20 cellular contexts compared by ENCODE assay signal in genomic region chr7:117194445-117194844, GRCh38.
A peak's percentile ranks its signal among the peaks of the same experiment; 100 is the strongest.
DNase-seq lines count a peak whose midpoint lies in the region; FAIRE-seq and TF ChIP-seq lines count a peak whose summit lies in the region.
"Had no signal": no experiment of that assay in that cellular context is flagged by ENCODE, and none has a peak within 500 bp of the region (broad histone marks: within the 10 kb centered on the region; RNA-seq: fewer than 3 reads in every experiment).

No MANE protein-coding gene starts in this region.

- WGBS in tibial nerve, 2 donors, result 77 to 84% methylated on average over 2 of the region's 2 CpGs

- H3K4me1 ChIP-seq in cardiac muscle cell (ENCODE audit: low read depth), result peaks cover 14% of the 10 kb centered on the region
- H3K4me1 ChIP-seq in left ventricle myocardium inferior, result peaks cover 21% of the 10 kb centered on the region
- H3K4me1 ChIP-seq in astrocyte (ENCODE audit: insufficient read depth, low read length), result no peaks in the 10 kb centered on the region
- peaks cover 0 to 7% (median 0%) of the 10 kb centered on the region in 4 donors for H3K4me1 ChIP-seq in tibial nerve
- H3K4me1 ChIP-seq: BLaER1 treated with 17β-estradiol and CSF1 and Interleukin-3, amounts not matched to agents 10 nM and 100 nM had no signal

- no peak for TF ChIP-seq CTCF in cardiac muscle cell (IDR thresholded peaks at IDR 0.05; ENCODE audit: low read depth, low read length)
- TF ChIP-seq CTCF in left ventricle myocardium inferior (IDR thresholded peaks at IDR 0.05; ENCODE audit: borderline replicate concordance), result no peak
- no peak for TF ChIP-seq CTCF in astrocyte (IDR thresholded peaks at IDR 0.05; ENCODE audit: insufficient read depth, low read depth, low read length)
- no peak for TF ChIP-seq CTCF in nephron progenitor cell (IDR thresholded peaks at IDR 0.05)
- TF ChIP-seq CTCF in tibial nerve (IDR thresholded peaks at IDR 0.05), result no peak

- H3K27ac ChIP-seq in cardiac muscle cell (peak overlapping the region; percentile 65), left ventricle myocardium inferior (replicated peaks) (no peak overlapping the region), astrocyte (ENCODE audit: low read depth, low read length) (no peak overlapping the region), tibial nerve (no peak overlapping the region)
- H3K27ac ChIP-seq: BLaER1 treated with 17β-estradiol and CSF1 and Interleukin-3, amounts not matched to agents 10 nM and 100 nM; GM23248 had no signal

- no peaks in the 10 kb centered on the region for H3K27me3 Mint-ChIP-seq in astrocyte (ENCODE audit: low read depth, unreplicated experiment)
- no peaks in the 10 kb centered on the region for H3K27me3 Mint-ChIP-seq in nephron progenitor cell (ENCODE audit: low read depth, poor library complexity)
- H3K27me3 Mint-ChIP-seq: B cell, IgD-negative memory B cell had no signal

- H3K36me3 ChIP-seq in cardiac muscle cell (peaks cover 40% of the 10 kb centered on the region), left ventricle myocardium inferior (peaks cover 15% of the 10 kb centered on the region), astrocyte (ENCODE audit: insufficient read depth, low read length) (peaks cover 2% of the 10 kb centered on the region), tibial nerve (peaks cover 0 to 30% (median 0%) of the 10 kb centered on the region in 3 donors)

- H3K9me3 ChIP-seq in cardiac muscle cell (ENCODE audit: low read depth) (no peaks in the 10 kb centered on the region), left ventricle myocardium inferior (replicated peaks) (no peaks in the 10 kb centered on the region), astrocyte (ENCODE audit: insufficient read depth, low read depth, low read length) (no peaks in the 10 kb centered on the region), tibial nerve (no peaks in the 10 kb centered on the region)

- no peak overlapping the region for H2AFZ ChIP-seq in astrocyte (ENCODE audit: low read depth, low read length)
- H2AFZ ChIP-seq: GM23248 had no signal

- peak overlapping the region; percentile 16 for H3K27ac Mint-ChIP-seq in astrocyte (ENCODE audit: unreplicated experiment)
- H3K27ac Mint-ChIP-seq in nephron progenitor cell, result peak overlapping the region; percentile 11
- H3K27ac Mint-ChIP-seq: B cell; CD8-positive, alpha-beta T cell; IgD-negative memory B cell had no signal

- H3K9me3 Mint-ChIP-seq in astrocyte (ENCODE audit: unreplicated experiment), result no peaks in the 10 kb centered on the region
- no peaks in the 10 kb centered on the region for H3K9me3 Mint-ChIP-seq in nephron progenitor cell
- H3K9me3 Mint-ChIP-seq: CD8-positive, alpha-beta T cell; IgD-negative memory B cell had no signal

- H3K4me2 ChIP-seq in astrocyte (ENCODE audit: low read length), result no peak overlapping the region
- H3K4me2 ChIP-seq: BLaER1 treated with 17β-estradiol and CSF1 and Interleukin-3, amounts not matched to agents 10 nM and 100 nM had no signal

- intact Hi-C loops in left ventricle myocardium inferior (cut with micrococcal nuclease), result no loop called here

- H3K4me3 Mint-ChIP-seq in astrocyte (ENCODE audit: unreplicated experiment) (no peak overlapping the region), nephron progenitor cell (no peak overlapping the region)
- H3K4me3 Mint-ChIP-seq: B cell; CD8-positive, alpha-beta T cell; IgD-negative memory B cell had no signal

- peaks cover 7% of the 10 kb centered on the region for H3K4me1 Mint-ChIP-seq in astrocyte (ENCODE audit: low read depth, unreplicated experiment)
- no peaks in the 10 kb centered on the region for H3K4me1 Mint-ChIP-seq in nephron progenitor cell
- H3K4me1 Mint-ChIP-seq: B cell had no signal

- H3K9ac ChIP-seq in astrocyte (ENCODE audit: low read length), result no peak overlapping the region
- H3K9ac ChIP-seq: BLaER1 treated with 17β-estradiol and CSF1 and Interleukin-3, amounts not matched to agents 10 nM and 100 nM; GM23248 had no signal

- TF ChIP-seq POLR2A in tibial nerve (IDR thresholded peaks at IDR 0.05), result no peak

- no peaks in the 10 kb centered on the region for H3K79me2 ChIP-seq in astrocyte (ENCODE audit: insufficient read depth, low read length)

- H3K36me3 Mint-ChIP-seq in astrocyte (ENCODE audit: low read depth, unreplicated experiment) (peaks cover 18% of the 10 kb centered on the region), nephron progenitor cell (ENCODE audit: low read depth) (peaks cover 4% of the 10 kb centered on the region)

- H3K4me3 ChIP-seq in cardiac muscle cell (no peak overlapping the region), left ventricle myocardium inferior (no peak overlapping the region), astrocyte (ENCODE audit: insufficient read depth, low read depth, low read length) (no peak overlapping the region), tibial nerve (no peak overlapping the region)
- H3K4me3 ChIP-seq: BLaER1 treated with 17β-estradiol and CSF1 and Interleukin-3, amounts not matched to agents 10 nM and 100 nM; GM12878; GM23248 had no signal

- H3K27me3 ChIP-seq in cardiac muscle cell (no peaks in the 10 kb centered on the region), left ventricle myocardium inferior (ENCODE audit: low read depth) (no peaks in the 10 kb centered on the region), astrocyte (ENCODE audit: insufficient read depth, low read length) (no peaks in the 10 kb centered on the region), tibial nerve (no peaks in the 10 kb centered on the region)
- H3K27me3 ChIP-seq: BLaER1 treated with 17β-estradiol and CSF1 and Interleukin-3, amounts not matched to agents 10 nM and 100 nM had no signal

- FAIRE-seq in astrocyte (lab: Jason Lieb, UNC), result no peak
- FAIRE-seq: GM12878, HTR-8/SVneo had no signal

- DNase-seq in cardiac muscle cell (ENCODE audit: low read depth in 1 of 2, low spot score in 1 of 2) (no peak), left ventricle myocardium inferior (no peak), astrocyte (ENCODE audit: low read depth) (no peak), nephron progenitor cell (no peak), NCI-H69 (lab: John Stamatoyannopoulos, UW) (no peak), tibial nerve (ENCODE audit: low spot score in 2 of 2) (no peak), NOMO-1 treated with dmso at 0.1 percent for 144 hours (lab: John Stamatoyannopoulos, UW; ENCODE audit: unreplicated experiment) (no peak), DMS79 (lab: John Stamatoyannopoulos, UW) (no peak)
- DNase-seq: 8988T; Calu3; CD8-positive, alpha-beta T cell; DND-41; EL; GM23248; HCEC 1CT had no signal

- H4K20me1 ChIP-seq in astrocyte (ENCODE audit: insufficient read depth, low read length), result no peaks in the 10 kb centered on the region
- H4K20me1 ChIP-seq: BLaER1 treated with 17β-estradiol and CSF1 and Interleukin-3, amounts not matched to agents 10 nM and 100 nM had no signal

- TF ChIP-seq EP300 in tibial nerve (IDR thresholded peaks at IDR 0.05), result no peak
